ENCODE assay signal across 30 cellular contexts in genomic region chr17:27564463-27564862, GRCh38.
DNase-seq lines count a peak whose midpoint lies in the region; ATAC-seq and TF ChIP-seq lines count a peak whose summit lies in the region.
"Had no signal": no experiment of that assay in that cellular context is flagged by ENCODE, and none has a peak within 500 bp of the region (broad histone marks: within the 10 kb centered on the region; RNA-seq: fewer than 3 reads in every experiment).

No MANE protein-coding gene starts in this region.

- no peak for TF ChIP-seq CTCF in tibial nerve (IDR thresholded peaks at IDR 0.05)

- no peaks in the 10 kb centered on the region for H3K27me3 ChIP-seq in tibial nerve
- H3K27me3 ChIP-seq: gastrocnemius medialis, hepatocyte, neural progenitor cell, SJSA1 had no signal

- TF ChIP-seq POLR2A in tibial nerve (IDR thresholded peaks at IDR 0.05), result no peak

- H3K36me3 Mint-ChIP-seq in T-helper 1 cell treated with Interleukin-12 subunit alpha and Interleukin-12 subunit beta and Interleukin-4 antibody, amounts not matched to agents 30 μg/mL and 1 μg/mL, for 36 hours (ENCODE audit: low read depth), result peaks cover 26% of the 10 kb centered on the region
- peaks cover 44% of the 10 kb centered on the region for H3K36me3 Mint-ChIP-seq in activated T-helper 2 cell treated with anti-CD3 and anti-CD28 coated beads, Interferon-gamma antibody, Interleukin-2, Interleukin-4, amounts not matched to agents 10 μg/mL and 5 μg/mL and 100 μg/mL, durations not matched to agents 14 hours and 24 hours and 36 hours (ENCODE audit: low read depth)
- H3K36me3 Mint-ChIP-seq in natural killer cell treated with Interleukin-12 subunit alpha and Interleukin-12 subunit beta and Interleukin-15 and Interleukin-18, amount 100 ng/mL, for 72 hours, result peaks cover 5% of the 10 kb centered on the region

- H3K4me3 Mint-ChIP-seq in T-helper 1 cell treated with Interleukin-12 subunit alpha and Interleukin-12 subunit beta and Interleukin-4 antibody, amounts not matched to agents 30 μg/mL and 1 μg/mL, for 36 hours, result peak overlapping the region; percentile 7
- H3K4me3 Mint-ChIP-seq in activated T-helper 2 cell treated with anti-CD3 and anti-CD28 coated beads, Interferon-gamma antibody, Interleukin-2, Interleukin-4, amounts not matched to agents 10 μg/mL and 5 μg/mL and 100 μg/mL, durations not matched to agents 14 hours and 24 hours and 36 hours (ENCODE audit: low read depth), result no peak overlapping the region
- H3K4me3 Mint-ChIP-seq in natural killer cell treated with Interleukin-12 subunit alpha and Interleukin-12 subunit beta and Interleukin-15 and Interleukin-18, amount 100 ng/mL, for 72 hours, result peak overlapping the region; percentile 22
- H3K4me3 Mint-ChIP-seq: brain, memory B cell, neural progenitor cell, T-cell had no signal

- peak overlapping the region; percentile 42 for H3K27ac Mint-ChIP-seq in T-helper 1 cell treated with Interleukin-12 subunit alpha and Interleukin-12 subunit beta and Interleukin-4 antibody, amounts not matched to agents 30 μg/mL and 1 μg/mL, for 36 hours
- peak overlapping the region; percentile 2 for H3K27ac Mint-ChIP-seq in activated T-helper 2 cell treated with anti-CD3 and anti-CD28 coated beads, Interferon-gamma antibody, Interleukin-2, Interleukin-4, amounts not matched to agents 10 μg/mL and 5 μg/mL and 100 μg/mL, durations not matched to agents 14 hours and 24 hours and 36 hours
- peak overlapping the region; percentile 43 to 75 for H3K27ac Mint-ChIP-seq in natural killer cell treated with Interleukin-12 subunit alpha and Interleukin-12 subunit beta and Interleukin-15 and Interleukin-18, amount 100 ng/mL, for 72 hours
- H3K27ac Mint-ChIP-seq: memory B cell, neural progenitor cell, T-cell had no signal

- H3K4me1 Mint-ChIP-seq in T-helper 1 cell treated with Interleukin-12 subunit alpha and Interleukin-12 subunit beta and Interleukin-4 antibody, amounts not matched to agents 30 μg/mL and 1 μg/mL, for 36 hours (ENCODE audit: low read depth), result peaks cover 53% of the 10 kb centered on the region
- H3K4me1 Mint-ChIP-seq in activated T-helper 2 cell treated with anti-CD3 and anti-CD28 coated beads, Interferon-gamma antibody, Interleukin-2, Interleukin-4, amounts not matched to agents 10 μg/mL and 5 μg/mL and 100 μg/mL, durations not matched to agents 14 hours and 24 hours and 36 hours (ENCODE audit: low read depth), result peaks cover 47% of the 10 kb centered on the region
- peaks cover 44 to 54% of the 10 kb centered on the region in 2 donors for H3K4me1 Mint-ChIP-seq in natural killer cell treated with Interleukin-12 subunit alpha and Interleukin-12 subunit beta and Interleukin-15 and Interleukin-18, amount 100 ng/mL, for 72 hours (ENCODE audit: low read depth in 2 of 2)

- H3K36me3 ChIP-seq in tibial nerve, result peaks cover 0 to 4% (median 0%) of the 10 kb centered on the region in 3 donors
- H3K36me3 ChIP-seq: gastrocnemius medialis, HAP-1, neural progenitor cell, SJSA1 had no signal

- H3K9me3 ChIP-seq in tibial nerve, result no peaks in the 10 kb centered on the region
- H3K9me3 ChIP-seq: gastrocnemius medialis, HAP-1, SJSA1 had no signal

- WGBS in tibial nerve, 2 donors, result 81 to 84% methylated on average over 2 of the region's 2 CpGs

- H3K27me3 Mint-ChIP-seq in T-helper 1 cell treated with Interleukin-12 subunit alpha and Interleukin-12 subunit beta and Interleukin-4 antibody, amounts not matched to agents 30 μg/mL and 1 μg/mL, for 36 hours (ENCODE audit: low read depth), result no peaks in the 10 kb centered on the region
- H3K27me3 Mint-ChIP-seq in activated T-helper 2 cell treated with anti-CD3 and anti-CD28 coated beads, Interferon-gamma antibody, Interleukin-2, Interleukin-4, amounts not matched to agents 10 μg/mL and 5 μg/mL and 100 μg/mL, durations not matched to agents 14 hours and 24 hours and 36 hours (ENCODE audit: low read depth), result no peaks in the 10 kb centered on the region
- H3K27me3 Mint-ChIP-seq in natural killer cell treated with Interleukin-12 subunit alpha and Interleukin-12 subunit beta and Interleukin-15 and Interleukin-18, amount 100 ng/mL, for 72 hours, result no peaks in the 10 kb centered on the region
- H3K27me3 Mint-ChIP-seq: brain, memory B cell, T-cell had no signal

- no peak overlapping the region for H3K4me3 ChIP-seq in tibial nerve
- H3K4me3 ChIP-seq: gastrocnemius medialis, HAP-1, hepatocyte, neural progenitor cell, SJSA1, smooth muscle cell had no signal

- ATAC-seq in natural killer cell treated with Interleukin-12 subunit alpha and Interleukin-12 subunit beta and Interleukin-15 and Interleukin-18, amount 100 ng/mL, for 72 hours, result no peak
- ATAC-seq: gastrocnemius medialis, left colon, T-cell had no signal

- H3K27ac ChIP-seq in tibial nerve, result peak overlapping the region in 1 of 4 donors; percentile 35
- H3K27ac ChIP-seq: hepatocyte, neural progenitor cell, RWPE1, SJSA1 had no signal

- no peak for TF ChIP-seq EP300 in tibial nerve (IDR thresholded peaks at IDR 0.05)

- H3K4me1 ChIP-seq in tibial nerve, result peaks cover 0 to 57% (median 28%) of the 10 kb centered on the region in 4 donors
- H3K4me1 ChIP-seq: HAP-1, neural progenitor cell had no signal

- no peak for DNase-seq in T-helper 1 cell
- DNase-seq in NAMALWA (ENCODE audit: low spot score), result peak; percentile 21
- DNase-seq in activated T-helper 2 cell treated with anti-CD3 and anti-CD28 coated beads, Interferon-gamma antibody, Interleukin-2, Interleukin-4, amounts not matched to agents 10 μg/mL and 5 μg/mL and 100 μg/mL, durations not matched to agents 14 hours and 24 hours and 36 hours (ENCODE audit: low spot score), result no peak
- DNase-seq in natural killer cell treated with Interleukin-12 subunit alpha and Interleukin-12 subunit beta and Interleukin-15 and Interleukin-18, amount 100 ng/mL, for 72 hours (ENCODE audit: low spot score), result no peak
- no peak for DNase-seq in cortex of kidney (lab: John Stamatoyannopoulos, UW)
- DNase-seq in tibial nerve (ENCODE audit: low spot score in 2 of 2), result no peak
- no peak for DNase-seq in head of caudate nucleus
- DNase-seq: 8988T; activated CD4-positive, alpha-beta T cell treated with anti-CD3 and anti-CD28 coated beads for 1 hour; activated naive CD4-positive, alpha-beta T cell; amniotic stem cell; Calu3; DMS79; gastrocnemius medialis; left colon; MV-4-11; NCI-H1436 treated with DMSO at 0.1 percent for 48 hours; NCI-H2081 treated with DMSO at 0.1 percent for 48 hours; stimulated activated CD4-positive, alpha-beta T cell treated with anti-CD3 and anti-CD28 coated beads, Interleukin-1b, Interleukin-23, amount 100 ng/mL, for 48 hours; stimulated activated naive CD4-positive, alpha-beta T cell treated with Interleukin-2 at 50 U/mL for 16 hours; T-cell had no signal

- intact Hi-C loops in activated T-helper 2 cell treated with anti-CD3 and anti-CD28 coated beads, Interferon-gamma antibody, Interleukin-2, Interleukin-4, amounts not matched to agents 10 μg/mL and 5 μg/mL and 100 μg/mL, durations not matched to agents 14 hours and 24 hours and 36 hours (cut with micrococcal nuclease), result loop anchor here (2.0 kb wide), 1 partner anchor 16 kb away; no protein-coding TSS in a partner anchor
- intact Hi-C loops in head of caudate nucleus (cut with DNase I), result no loop called here

- H3K9me3 Mint-ChIP-seq in T-helper 1 cell treated with Interleukin-12 subunit alpha and Interleukin-12 subunit beta and Interleukin-4 antibody, amounts not matched to agents 30 μg/mL and 1 μg/mL, for 36 hours, result peaks cover 3% of the 10 kb centered on the region
- H3K9me3 Mint-ChIP-seq in activated T-helper 2 cell treated with anti-CD3 and anti-CD28 coated beads, Interferon-gamma antibody, Interleukin-2, Interleukin-4, amounts not matched to agents 10 μg/mL and 5 μg/mL and 100 μg/mL, durations not matched to agents 14 hours and 24 hours and 36 hours, result no peaks in the 10 kb centered on the region
- H3K9me3 Mint-ChIP-seq in natural killer cell treated with Interleukin-12 subunit alpha and Interleukin-12 subunit beta and Interleukin-15 and Interleukin-18, amount 100 ng/mL, for 72 hours, result no peaks in the 10 kb centered on the region
- H3K9me3 Mint-ChIP-seq: brain, memory B cell, neural progenitor cell, T-cell had no signal

Comparison
In these comparisons a context has a peak if more than half of its experiments do, and no peak if none do; other contexts are left out.
1. H3K27ac Mint-ChIP-seq: peak in every context shown above with its lines; median percentile 59 in natural killer cell treated with Interleukin-12 subunit alpha and Interleukin-12 subunit beta and Interleukin-15 and Interleukin-18, amount 100 ng/mL, for 72 hours; 42 in T-helper 1 cell treated with Interleukin-12 subunit alpha and Interleukin-12 subunit beta and Interleukin-4 antibody, amounts not matched to agents 30 μg/mL and 1 μg/mL, for 36 hours; 2 in activated T-helper 2 cell treated with anti-CD3 and anti-CD28 coated beads, Interferon-gamma antibody, Interleukin-2, Interleukin-4, amounts not matched to agents 10 μg/mL and 5 μg/mL and 100 μg/mL, durations not matched to agents 14 hours and 24 hours and 36 hours.